Comparison of ENCODE assay signal across 9 cellular contexts in genomic region chr19:33235269-33235995, GRCh38. TPM values are rescaled to one million over a fixed set of nuclear protein-coding genes. Genes with fewer than 3 reads are reported as not detected.
DNase-seq lines count a peak whose midpoint lies in the region; ATAC-seq and TF ChIP-seq lines count a peak whose summit lies in the region.
"Had no signal": no experiment of that assay in that cellular context is flagged by ENCODE, and none has a peak within 500 bp of the region (broad histone marks: within the 10 kb centered on the region; RNA-seq: fewer than 3 reads in every experiment).

No MANE protein-coding gene starts in this region.

- H3K4me1 Mint-ChIP-seq in CD14-positive monocyte, result peaks cover 6% of the 10 kb centered on the region
- H3K4me1 Mint-ChIP-seq in activated CD4-positive, alpha-beta memory T cell treated with anti-CD3 and anti-CD28 coated beads for 36 hours (ENCODE audit: low read depth), result peaks cover 7% of the 10 kb centered on the region
- H3K4me1 Mint-ChIP-seq: activated naive CD4-positive, alpha-beta T cell treated with anti-CD3 and anti-CD28 coated beads, Interleukin-2, amount 50 U/mL, for 24 hours had no signal

- peaks cover 1 to 4% (median 3%) of the 10 kb centered on the region in 3 donors for H3K27me3 Mint-ChIP-seq in CD14-positive monocyte (ENCODE audit: low read depth in 3 of 3)
- H3K27me3 Mint-ChIP-seq in activated CD4-positive, alpha-beta memory T cell treated with anti-CD3 and anti-CD28 coated beads for 36 hours, result peaks cover 12% of the 10 kb centered on the region

- intact Hi-C loops in CD14-positive monocyte (cut with micrococcal nuclease), result loop anchor here in 1 of 2 donors (1.0 kb wide), 1 partner anchor 171 kb away; no protein-coding TSS in a partner anchor
- intact Hi-C loops in activated CD4-positive, alpha-beta memory T cell treated with anti-CD3 and anti-CD28 coated beads for 36 hours (cut with micrococcal nuclease), result loop anchor here (1.0 to 10.0 kb wide), 6 partner anchors 47 to 537 kb away; partner anchors contain the start of genes CEBPA and CEBPG

- H3K36me3 Mint-ChIP-seq in CD14-positive monocyte, result no peaks in the 10 kb centered on the region
- H3K36me3 Mint-ChIP-seq in activated CD4-positive, alpha-beta memory T cell treated with anti-CD3 and anti-CD28 coated beads for 36 hours, result no peaks in the 10 kb centered on the region
- H3K36me3 Mint-ChIP-seq: activated naive CD4-positive, alpha-beta T cell treated with anti-CD3 and anti-CD28 coated beads, Interleukin-2, amount 50 U/mL, for 24 hours had no signal

- H3K4me3 Mint-ChIP-seq in CD14-positive monocyte, result no peak overlapping the region
- H3K4me3 Mint-ChIP-seq in activated CD4-positive, alpha-beta memory T cell treated with anti-CD3 and anti-CD28 coated beads for 36 hours, result peak overlapping the region; percentile 50
- H3K4me3 Mint-ChIP-seq: activated naive CD4-positive, alpha-beta T cell treated with anti-CD3 and anti-CD28 coated beads, Interleukin-2, amount 50 U/mL, for 24 hours had no signal

- peak; percentile 88 for ATAC-seq in GM18909 (IDR thresholded peaks at IDR 0.05; ENCODE audit: poor library complexity, unreplicated experiment)
- peak; percentile 92 for ATAC-seq in HG03159 (IDR thresholded peaks at IDR 0.05; ENCODE audit: unreplicated experiment)

- DNase-seq in CD14-positive monocyte (ENCODE audit: low spot score), result peak; percentile 77
- peak; percentile 64 for DNase-seq in NCI-H460 (ENCODE audit: extremely low read depth, low read depth)
- peak; percentile 87 for DNase-seq in activated CD4-positive, alpha-beta memory T cell treated with anti-CD3 and anti-CD28 coated beads for 36 hours
- peak; percentile 65 for DNase-seq in effector CD8-positive, alpha-beta T cell (lab: John Stamatoyannopoulos, UW)
- peak; percentile 69 for DNase-seq in midbrain (lab: John Stamatoyannopoulos, UW)
- peak; percentile 45 to 81 for DNase-seq in stimulated activated CD8-positive, alpha-beta memory T cell treated with anti-CD3 and anti-CD28 coated beads, Interleukin-4, amount 100 ng/mL, for 4 hours (ENCODE audit: low read depth in 2 of 2, low spot score in 1 of 2)

- peak; percentile 93 for TF ChIP-seq CTCF in CD14-positive monocyte (IDR thresholded peaks at IDR 0.05)

- no peak overlapping the region for H3K27ac Mint-ChIP-seq in CD14-positive monocyte
- H3K27ac Mint-ChIP-seq in activated CD4-positive, alpha-beta memory T cell treated with anti-CD3 and anti-CD28 coated beads for 36 hours, result no peak overlapping the region
- H3K27ac Mint-ChIP-seq: activated naive CD4-positive, alpha-beta T cell treated with anti-CD3 and anti-CD28 coated beads, Interleukin-2, amount 50 U/mL, for 24 hours had no signal

- H3K9me3 Mint-ChIP-seq in CD14-positive monocyte, result peaks cover 0 to 2% (median 0%) of the 10 kb centered on the region in 7 donors
- no peaks in the 10 kb centered on the region for H3K9me3 Mint-ChIP-seq in activated CD4-positive, alpha-beta memory T cell treated with anti-CD3 and anti-CD28 coated beads for 36 hours
- H3K9me3 Mint-ChIP-seq: activated naive CD4-positive, alpha-beta T cell treated with anti-CD3 and anti-CD28 coated beads, Interleukin-2, amount 50 U/mL, for 24 hours had no signal

- POLR2A ChIA-PET in activated CD4-positive, alpha-beta memory T cell treated with anti-CD3 and anti-CD28 coated beads for 36 hours (lab: Charles Lee), result interaction anchor here (0.6 to 1.6 kb wide), 3 partner anchors 45 to 139 kb away, joined by 3 to 9 read pairs (median 5); partner anchors contain the start of genes CEBPA and CEBPG

- CTCF ChIA-PET in activated CD4-positive, alpha-beta memory T cell treated with anti-CD3 and anti-CD28 coated beads for 36 hours (lab: Charles Lee), result interaction anchor here (0.7 to 4.6 kb wide), 36 partner anchors 9 to 542 kb away, joined by 3 to 56 read pairs (median 4); partner anchors contain the start of genes CEBPA, CEBPG and SLC7A10

RNA-seq across cellular contexts. Expression of gene SLC7A10, which starts 9.8 kb away (rescaled TPM):
- not detected for polyA plus RNA-seq in CD14-positive monocyte
- not detected in 2 replicates for total RNA-seq in NCI-H460 (2014; rRNA removed; shearing (Covaris generic))
- not detected in 2 replicates for polyA plus RNA-seq in NCI-H460 (2014; cell fraction: nucleus; rRNA removed)
- total RNA-seq in activated CD4-positive, alpha-beta memory T cell treated with anti-CD3 and anti-CD28 coated beads for 36 hours, result not detected

RNA-seq across cellular contexts. Expression of gene LRP3, which starts 41.3 kb away (rescaled TPM):
- 1 to 10 TPM; 1.4 to 4.1 TPM for polyA plus RNA-seq in CD14-positive monocyte
- total RNA-seq in NCI-H460 (2014; rRNA removed; shearing (Covaris generic)), result 9.9 and 10.4 TPM in 2 replicates
- 48.0 and 66.6 TPM in 2 replicates for polyA plus RNA-seq in NCI-H460 (2014; cell fraction: nucleus; rRNA removed)
- total RNA-seq in activated CD4-positive, alpha-beta memory T cell treated with anti-CD3 and anti-CD28 coated beads for 36 hours, result under 1 TPM; 0.19 to 0.22 TPM

Comparison
In these comparisons a context has a peak if more than half of its experiments do, and no peak if none do; other contexts are left out.
1. Peak in every context shown above with its lines: DNase-seq and ATAC-seq.